ENCODE assay signal across 1 cellular context in genomic region chr17:8287651-8288335, GRCh38.
TF ChIP-seq lines count a peak whose summit lies in the region.

No MANE protein-coding gene starts in this region.

TF ChIP-seq in neural cell, 6 proteins besides CTCF, POLR2A, EP300 and RAD21 (continued from another document):
- TF ChIP-seq SMC3 (conservative IDR thresholded peaks at IDR 0.05; ENCODE audit: poor library complexity), result no peak
